Comparison of ENCODE assay signal across 8 cellular contexts in genomic region chr10:83373659-83374058, GRCh38.
DNase-seq lines count a peak whose midpoint lies in the region; ATAC-seq and TF ChIP-seq lines count a peak whose summit lies in the region.

No MANE protein-coding gene starts in this region.

- no peak for TF ChIP-seq EP300 in stomach (IDR thresholded peaks at IDR 0.05)

- intact Hi-C loops in dorsolateral prefrontal cortex (cut with DNase I) (no loop called here), stomach (cut with DNase I; ENCODE audit: low total_unique reads) (no loop called here)

- H3K4me1 ChIP-seq in stomach: no peaks in the 10 kb centered on the region

- WGBS in stomach, 5 donors: 59 to 83% (median 68%) methylated on average over 2 of the region's 2 CpGs

- H3K4me3 ChIP-seq in dorsolateral prefrontal cortex (no peak overlapping the region), stomach (no peak overlapping the region)

- no peaks in the 10 kb centered on the region for H3K27me3 ChIP-seq in dorsolateral prefrontal cortex
- no peaks in the 10 kb centered on the region for H3K27me3 ChIP-seq in stomach

- H3K9me3 ChIP-seq in stomach: no peaks in the 10 kb centered on the region

- TF ChIP-seq POLR2A in stomach (IDR thresholded peaks at IDR 0.05): no peak

- H3K36me3 ChIP-seq in stomach: no peaks in the 10 kb centered on the region

- ATAC-seq in GM18867 (IDR thresholded peaks at IDR 0.05; ENCODE audit: unreplicated experiment) (peak; percentile 73), omental fat pad (ENCODE audit: low FRiP score) (peak; percentile 77), GM18511 (IDR thresholded peaks at IDR 0.05; ENCODE audit: unreplicated experiment) (no peak)

- DNase-seq in NCI-H460 (ENCODE audit: extremely low read depth, low read depth): peak; percentile 8
- peak in 2 of 10 donors; percentile 28 to 46 for DNase-seq in dorsolateral prefrontal cortex
- no peak for DNase-seq in omental fat pad (ENCODE audit: low spot score)
- DNase-seq in OCI-M2 (lab: John Stamatoyannopoulos, UW; ENCODE audit: unreplicated experiment): no peak
- DNase-seq in ecto neural progenitor cell (ENCODE audit: low spot score): no peak
- no peak for DNase-seq in stomach

- TF ChIP-seq CTCF in dorsolateral prefrontal cortex (IDR thresholded peaks at IDR 0.05 in 54 of 56, conservative IDR thresholded peaks at IDR 0.05 in 2 of 56; ENCODE audit: low read depth in 1 of 56, partially characterized antibody in 56 of 56) (peak in 46 of 56 donors; percentile 16 to 53 (median 38)), omental fat pad (IDR thresholded peaks at IDR 0.05) (no peak), stomach (IDR thresholded peaks at IDR 0.05) (peak in 1 of 7 experiments; percentile 7)

- no peak overlapping the region for H3K27ac ChIP-seq in dorsolateral prefrontal cortex
- H3K27ac ChIP-seq in stomach: no peak overlapping the region

Comparison
In these comparisons a context has a peak if more than half of its experiments do, and no peak if none do; other contexts are left out.
1. CTCF ChIP-seq: peak in dorsolateral prefrontal cortex (46 of 56); none in omental fat pad (0 of 3).